8 cellular contexts compared by ENCODE assay signal in the genomic region with DNA sequence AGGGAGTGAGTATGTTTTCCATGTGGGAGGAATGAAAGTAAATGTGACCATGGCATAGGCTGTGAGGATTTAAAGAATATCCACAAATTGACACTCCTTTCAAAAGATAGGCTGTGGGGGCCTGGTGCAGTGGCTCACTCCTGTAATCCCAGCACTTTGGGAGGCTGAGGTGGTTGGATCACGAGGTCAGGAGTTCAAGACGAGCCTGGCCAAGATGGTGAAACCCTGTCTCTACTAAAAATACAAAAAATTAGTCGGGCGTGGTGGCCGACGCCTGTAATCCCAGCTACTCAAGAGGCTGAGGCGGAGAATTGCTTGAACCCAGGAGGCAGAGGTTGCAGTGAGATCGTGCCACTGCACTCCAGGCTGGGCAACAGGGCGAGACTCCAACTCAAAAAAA. TPM values are rescaled to one million over a fixed set of nuclear protein-coding genes. Genes with fewer than 3 reads are reported as not detected.
DNase-seq lines count a peak whose midpoint lies in the region; ATAC-seq, FAIRE-seq and TF ChIP-seq lines count a peak whose summit lies in the region.
"Not testable (repeated sequence)": the region's sequence is repeated elsewhere in the genome, so short reads cannot be mapped to it uniquely, and the experiment has no call there.

No MANE protein-coding gene starts in this region.

- H3K4me3 ChIP-seq in A549; PC-3 (ENCODE audit: low read length); astrocyte (ENCODE audit: insufficient read depth, low read depth, low read length); esophagus muscularis mucosa; right atrium auricular region; mucosa of rectum (ENCODE audit: low read length in 2 of 2); sigmoid colon; suprapubic skin: not testable (repeated sequence)

- not testable (repeated sequence) for TF ChIP-seq POLR2A in A549 (IDR thresholded peaks at IDR 0.05; ENCODE audit: low read length); esophagus muscularis mucosa (IDR thresholded peaks at IDR 0.05; ENCODE audit: low read depth); sigmoid colon (IDR thresholded peaks at IDR 0.05); suprapubic skin (IDR thresholded peaks at IDR 0.05)

- not testable (repeated sequence) for FAIRE-seq in A549 (lab: Jason Lieb, UNC); astrocyte (lab: Jason Lieb, UNC)

- H2AFZ ChIP-seq in PC-3 (ENCODE audit: low read length): peak overlapping the region; percentile 62
- not testable (repeated sequence) for H2AFZ ChIP-seq in astrocyte (ENCODE audit: low read depth, low read length)

- not testable (repeated sequence) for H3K36me3 Mint-ChIP-seq in astrocyte (ENCODE audit: low read depth, unreplicated experiment)

- not testable (repeated sequence) for H4K20me1 ChIP-seq in PC-3 (ENCODE audit: low read length); astrocyte (ENCODE audit: insufficient read depth, low read length)

- not testable (repeated sequence) for TF ChIP-seq CTCF in A549 (IDR thresholded peaks at IDR 0.05); PC-3 (conservative IDR thresholded peaks at IDR 0.05; ENCODE audit: low read depth, low read length); astrocyte (IDR thresholded peaks at IDR 0.05; ENCODE audit: insufficient read depth, low read depth, low read length); esophagus muscularis mucosa (IDR thresholded peaks at IDR 0.05); right atrium auricular region (IDR thresholded peaks at IDR 0.05); sigmoid colon (IDR thresholded peaks at IDR 0.05); suprapubic skin (IDR thresholded peaks at IDR 0.05)

- H3K27me3 ChIP-seq in PC-3 (ENCODE audit: low read length); astrocyte (ENCODE audit: insufficient read depth, low read length); esophagus muscularis mucosa; right atrium auricular region; mucosa of rectum (ENCODE audit: control insufficient read depth in 2 of 2, insufficient read depth in 2 of 2, low read length in 2 of 2); sigmoid colon; suprapubic skin: not testable (repeated sequence)

- intact Hi-C loops in PC-3 (cut with micrococcal nuclease); esophagus muscularis mucosa (cut with DNase I); sigmoid colon (cut with DNase I): not testable (repeated sequence)

- H3K27ac ChIP-seq in A549 (peak overlapping the region; percentile 80 to 84), PC-3 (ENCODE audit: low read length) (peak overlapping the region; percentile 27; the same call in 1 of the 2 replicates), esophagus muscularis mucosa (replicated peaks in 1 of 4) (peak overlapping the region; percentile 65 to 74 (median 70)), right atrium auricular region (peak overlapping the region; percentile 76 to 84), mucosa of rectum (ENCODE audit: low read depth in 2 of 2, low read length in 2 of 2) (peak overlapping the region; percentile 67 to 87), sigmoid colon (peak overlapping the region; percentile 67 to 84 (median 75)), suprapubic skin (peak overlapping the region; percentile 78)
- H3K27ac ChIP-seq in astrocyte (ENCODE audit: low read depth, low read length): not testable (repeated sequence)

- ATAC-seq in A549, PC-3: not testable (repeated sequence)

- H3K4me1 Mint-ChIP-seq in astrocyte (ENCODE audit: low read depth, unreplicated experiment): peaks cover 15% of the 10 kb centered on the region

- H3K27ac Mint-ChIP-seq in astrocyte (ENCODE audit: unreplicated experiment): peak overlapping the region; percentile 95

- H3K4me1 ChIP-seq in A549: peaks cover 50% of the 10 kb centered on the region
- peaks cover 32% of the 10 kb centered on the region for H3K4me1 ChIP-seq in PC-3 (ENCODE audit: insufficient read depth, low read length)
- H3K4me1 ChIP-seq in astrocyte (ENCODE audit: insufficient read depth, low read length): not testable (repeated sequence)
- H3K4me1 ChIP-seq in esophagus muscularis mucosa: peaks cover 17 to 33% (median 25%) of the 10 kb centered on the region in 4 donors
- H3K4me1 ChIP-seq in right atrium auricular region: peaks cover 0 to 26% of the 10 kb centered on the region in 2 donors
- peaks cover 2 to 25% of the 10 kb centered on the region in 2 donors for H3K4me1 ChIP-seq in mucosa of rectum (ENCODE audit: control insufficient read depth in 2 of 2, insufficient read depth in 2 of 2, low read length in 2 of 2)
- peaks cover 0 to 36% (median 26%) of the 10 kb centered on the region in 4 donors for H3K4me1 ChIP-seq in sigmoid colon
- peaks cover 60% of the 10 kb centered on the region for H3K4me1 ChIP-seq in suprapubic skin

- TF ChIP-seq RAD21 in A549 (conservative IDR thresholded peaks at IDR 0.05 in 1 of 2, IDR thresholded peaks at IDR 0.05 in 1 of 2): not testable (repeated sequence)

- DNase-seq in A549 (ENCODE audit: low read depth in 1 of 2, low spot score in 1 of 2); PC-3; astrocyte (ENCODE audit: low read depth); esophagus muscularis mucosa (ENCODE audit: extremely low spot score); right atrium auricular region (ENCODE audit: low spot score): not testable (repeated sequence)
- DNase-seq in sigmoid colon (peak; percentile 46), suprapubic skin (ENCODE audit: low spot score in 2 of 2) (peak in 1 of 2 donors; percentile 44)

- H3K9ac ChIP-seq in PC-3 (ENCODE audit: low read length); astrocyte (ENCODE audit: low read length); mucosa of rectum (ENCODE audit: low read depth in 1 of 2, low read length in 2 of 2): not testable (repeated sequence)

- H3K4me2 ChIP-seq in A549 (peak overlapping the region; percentile 55), PC-3 (ENCODE audit: low read length) (peak overlapping the region; percentile 52)
- H3K4me2 ChIP-seq in astrocyte (ENCODE audit: low read length): not testable (repeated sequence)

- H3K9me3 ChIP-seq in A549; PC-3 (ENCODE audit: low read length); astrocyte (ENCODE audit: insufficient read depth, low read depth, low read length); esophagus muscularis mucosa; right atrium auricular region; mucosa of rectum (ENCODE audit: control insufficient read depth in 2 of 2, low read length in 2 of 2); sigmoid colon; suprapubic skin: not testable (repeated sequence)

- TF ChIP-seq EP300 in A549 (IDR thresholded peaks at IDR 0.05); esophagus muscularis mucosa (IDR thresholded peaks at IDR 0.05); sigmoid colon (IDR thresholded peaks at IDR 0.05); suprapubic skin (IDR thresholded peaks at IDR 0.05): not testable (repeated sequence)

- 71% methylated on average over 9 of the region's 9 CpGs for WGBS in A549 (ENCODE audit: missing lambda C conversion rate)
- WGBS in esophagus muscularis mucosa: 87% methylated on average over 9 of the region's 9 CpGs
- WGBS in sigmoid colon, 2 donors: 61 to 84% methylated on average over 9 of the region's 9 CpGs
- WGBS in suprapubic skin: 69% methylated on average over 9 of the region's 9 CpGs

- H3K9me3 Mint-ChIP-seq in astrocyte (ENCODE audit: unreplicated experiment): not testable (repeated sequence)

- not testable (repeated sequence) for H3K4me3 Mint-ChIP-seq in astrocyte (ENCODE audit: unreplicated experiment)

- not testable (repeated sequence) for H3K9me2 ChIP-seq in PC-3 (replicated peaks; ENCODE audit: low read length)

- CTCF ChIA-PET in A549 (lab: Yijun Ruan, JAX) (interaction anchor here (0.6 to 4.9 kb wide), 7 partner anchors 12 to 943 kb away, joined by 3 to 24 read pairs (median 4); a partner anchor contains a TSS), PC-3 (lab: Charles Lee) (interaction anchor here (0.5 to 1.1 kb wide), 3 partner anchors 8 to 30 kb away, joined by 3 to 11 read pairs (median 5); no protein-coding TSS in a partner anchor)

- H3K36me3 ChIP-seq in PC-3 (ENCODE audit: low read depth, low read length); astrocyte (ENCODE audit: insufficient read depth, low read length); esophagus muscularis mucosa; right atrium auricular region; mucosa of rectum (ENCODE audit: control insufficient read depth in 2 of 2, insufficient read depth in 2 of 2, low read length in 2 of 2); sigmoid colon; suprapubic skin: not testable (repeated sequence)

- POLR2A ChIA-PET in A549 (lab: Yijun Ruan, JAX): interaction anchor here (8.6 kb wide), 1 partner anchor 7 kb away, joined by 53 read pairs; a partner anchor contains a TSS
- POLR2A ChIA-PET in PC-3 (lab: Charles Lee; ENCODE audit: unreplicated experiment): not testable (repeated sequence)

- H3F3A ChIP-seq in PC-3 (ENCODE audit: low read length, unreplicated experiment): not testable (repeated sequence)

- H3K79me2 ChIP-seq in PC-3 (ENCODE audit: low read length); astrocyte (ENCODE audit: insufficient read depth, low read length): not testable (repeated sequence)

- not testable (repeated sequence) for H3K27me3 Mint-ChIP-seq in astrocyte (ENCODE audit: low read depth, unreplicated experiment)

- TSS peak; percentile 69 for BruUV-seq in PC-3 (replicated peaks; lab: Mats Ljungman, UMichigan)

RNA-seq across cellular contexts. Expression of a gene that starts 7.4 kb away (rescaled TPM):
- polyA plus RNA-seq in A549 (2011; rRNA removed) (262 and 285 TPM in 2 replicates), A549 (2017; fragmentation: RNase III; extraction: RNeasy Plus Mini Kit Qiagen cat#74134 plus additional on column Dnase treatment) (273 to 292 TPM (median 276 TPM) in 3 replicates), sigmoid colon (100 to 1,000 TPM; 232 to 437 (median 282) TPM)
- 127 and 130 TPM in 2 replicates for polyA plus RNA-seq in A549 (2012; cell fraction: cytosol; rRNA removed)
- polyA plus RNA-seq in A549 (2012; cell fraction: nucleus; rRNA removed): 60.2 and 94.6 TPM in 2 replicates
- polyA minus RNA-seq in A549 (2011; rRNA and poly(A)+ RNA removed): 73.4 and 85.0 TPM in 2 replicates
- total RNA-seq in PC-3 (2014; rRNA removed) (463 and 542 TPM in 2 replicates), astrocyte (338 and 373 TPM in 2 replicates), esophagus muscularis mucosa (100 to 1,000 TPM; 194 to 260 (median 234) TPM), right atrium auricular region (100 to 1,000 TPM; 278 to 454 TPM), sigmoid colon (100 to 1,000 TPM; 205 to 253 (median 232) TPM), suprapubic skin (100 to 1,000 TPM; 111 to 196 (median 146) TPM)

RNA-seq across cellular contexts. Expression of a gene that starts 32.5 kb away (rescaled TPM):
- 9.5 and 9.8 TPM in 2 replicates for polyA plus RNA-seq in A549 (2011; rRNA removed)
- polyA plus RNA-seq in A549 (2012; cell fraction: cytosol; rRNA removed): 57.8 and 74.6 TPM in 2 replicates
- 174 and 265 TPM in 2 replicates for polyA plus RNA-seq in A549 (2012; cell fraction: nucleus; rRNA removed)
- polyA plus RNA-seq in A549 (2017; fragmentation: RNase III; extraction: RNeasy Plus Mini Kit Qiagen cat#74134 plus additional on column Dnase treatment): 31.3 to 35.3 TPM (median 34.2 TPM) in 3 replicates
- polyA minus RNA-seq in A549 (2011; rRNA and poly(A)+ RNA removed): 2.1 and 3.2 TPM in 2 replicates
- total RNA-seq in PC-3 (2014; rRNA removed): 183 and 214 TPM in 2 replicates
- total RNA-seq in astrocyte: 17.1 and 18.3 TPM in 2 replicates
- 10 to 100 TPM; 23.7 to 44.5 (median 28.1) TPM for total RNA-seq in esophagus muscularis mucosa
- total RNA-seq in right atrium auricular region: 10 to 100 TPM; 44.1 to 52.4 TPM
- total RNA-seq in sigmoid colon: 10 to 100 TPM in 2 of 4 donors, 1 to 10 TPM in 2; 7.8 to 11.4 (median 10.3) TPM
- polyA plus RNA-seq in sigmoid colon: 100 to 1,000 TPM in 2 of 3 donors, 10 to 100 TPM in 1; 56.5 to 147 (median 105) TPM
- total RNA-seq in suprapubic skin: 10 to 100 TPM; 32.4 to 69.8 (median 46.7) TPM
